Comparison of ENCODE assay signal across 17 cellular contexts in genomic region chrX:150227321-150227860, GRCh38.
"Had no signal": no experiment of that assay in that cellular context is flagged by ENCODE, and none has a peak within 500 bp of the region (broad histone marks: within the 10 kb centered on the region; RNA-seq: fewer than 3 reads in every experiment).

No MANE protein-coding gene starts in this region.

- H3K4me3 ChIP-seq: thyroid gland had no signal

- H3K9me3 Mint-ChIP-seq: activated naive CD4-positive, alpha-beta T cell treated with anti-CD3 and anti-CD28 coated beads, Interleukin-2, amount 50 U/mL, for 24 hours; effector memory CD8-positive, alpha-beta T cell had no signal

- H3K4me1 ChIP-seq: thyroid gland had no signal

- H3K36me3 Mint-ChIP-seq: activated naive CD4-positive, alpha-beta T cell treated with anti-CD3 and anti-CD28 coated beads, Interleukin-2, amount 50 U/mL, for 24 hours had no signal

- DNase-seq: activated CD4-positive, alpha-beta T cell treated with anti-CD3 and anti-CD28 coated beads, Interleukin-2, amount 50 U/mL, for 1 hour; activated CD4-positive, CD25-positive, alpha-beta regulatory T cell treated with anti-CD3 and anti-CD28 coated beads, Interleukin-2, amount 50 U/mL, for 72 hours; activated gamma-delta T cell; dermis blood vessel endothelial cell; effector memory CD8-positive, alpha-beta T cell; left colon; midbrain; nephron progenitor cell; nucleus accumbens; stimulated activated CD4-positive, alpha-beta T cell treated with anti-CD3 and anti-CD28 coated beads, Interleukin-12 subunit alpha, Interleukin-12 subunit beta, amount 100 ng/mL, for 4 hours; stimulated activated CD4-positive, alpha-beta T cell treated with anti-CD3 and anti-CD28 coated beads, Interleukin-1b, Interleukin-23, amount 100 ng/mL, for 48 hours; stimulated activated CD8-positive, alpha-beta memory T cell treated with anti-CD3 and anti-CD28 coated beads, Interleukin-4, amount 100 ng/mL, for 48 hours; stimulated activated naive CD4-positive, alpha-beta T cell; T-helper 17 cell; thyroid gland had no signal

- ATAC-seq: effector memory CD8-positive, alpha-beta T cell; left colon; T-helper 17 cell had no signal

- H3K27ac Mint-ChIP-seq: activated naive CD4-positive, alpha-beta T cell treated with anti-CD3 and anti-CD28 coated beads, Interleukin-2, amount 50 U/mL, for 24 hours; effector memory CD8-positive, alpha-beta T cell; nephron progenitor cell; T-helper 17 cell had no signal

- H3K4me3 Mint-ChIP-seq: activated naive CD4-positive, alpha-beta T cell treated with anti-CD3 and anti-CD28 coated beads, Interleukin-2, amount 50 U/mL, for 24 hours; effector memory CD8-positive, alpha-beta T cell; nephron progenitor cell; T-helper 17 cell had no signal

- H3K27me3 Mint-ChIP-seq: activated naive CD4-positive, alpha-beta T cell treated with anti-CD3 and anti-CD28 coated beads, Interleukin-2, amount 50 U/mL, for 24 hours had no signal

- H3K27ac ChIP-seq: thyroid gland, VCaP had no signal

- H3K4me1 Mint-ChIP-seq: activated naive CD4-positive, alpha-beta T cell treated with anti-CD3 and anti-CD28 coated beads, Interleukin-2, amount 50 U/mL, for 24 hours; nephron progenitor cell; T-helper 17 cell had no signal

- H3K9me3 ChIP-seq: thyroid gland had no signal
